22 cellular contexts compared by ENCODE assay signal in the genomic region with DNA sequence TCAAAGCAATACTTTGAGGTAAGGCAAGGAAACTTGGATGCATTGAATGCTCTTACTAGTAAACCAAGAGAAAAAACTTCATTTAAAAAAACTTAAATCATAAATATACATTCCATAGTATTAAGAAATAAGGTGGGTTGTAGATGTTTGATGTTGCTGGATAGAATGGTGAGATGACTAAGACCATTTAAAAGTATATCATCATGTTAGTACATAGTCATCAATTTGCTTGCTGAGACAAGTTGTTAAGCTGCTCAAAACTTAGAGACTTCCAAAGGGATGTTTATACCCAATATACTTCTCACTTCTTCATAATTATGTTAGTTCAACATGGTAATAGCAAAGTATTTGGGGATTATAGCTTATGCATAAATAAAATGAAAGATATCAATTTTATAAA.
"Had no signal": no experiment of that assay in that cellular context is flagged by ENCODE, and none has a peak within 500 bp of the region (broad histone marks: within the 10 kb centered on the region; RNA-seq: fewer than 3 reads in every experiment).

No MANE protein-coding gene starts in this region.

- H3K4me1 ChIP-seq: left lung, right atrium auricular region, right lobe of liver, tibial nerve, uterus had no signal

- H3K27me3 ChIP-seq: left lung, neutrophil, ovary, right atrium auricular region, right lobe of liver, tibial nerve, uterus had no signal

- H3K36me3 ChIP-seq: left lung, neutrophil, ovary, right atrium auricular region, right lobe of liver, tibial nerve, uterus had no signal

- H3K4me3 ChIP-seq: left lung, lung, ovary, right atrium auricular region, right lobe of liver, smooth muscle cell, tibial nerve, uterus had no signal

- H3K9me3 ChIP-seq: left lung, neutrophil, ovary, right atrium auricular region, right lobe of liver, tibial nerve, uterus had no signal

- H3K4me2 ChIP-seq: smooth muscle cell had no signal

- DNase-seq: hippocampal formation; kidney; left colon; left lung; naive thymus-derived CD8-positive, alpha-beta T cell; occipital lobe; ovary; right lobe of liver; stimulated activated CD4-positive, alpha-beta T cell treated with anti-CD3 and anti-CD28 coated beads, Interleukin-1b, Interleukin-23, amount 100 ng/mL, for 48 hours; stimulated activated CD4-positive, alpha-beta T cell treated with anti-CD3 and anti-CD28 coated beads, Interleukin-2, amount 100 ng/mL, for 48 hours; stimulated activated CD4-positive, alpha-beta T cell treated with anti-CD3 and anti-CD28 coated beads, Interleukin-4, amount 100 ng/mL, for 4 hours; stimulated activated CD8-positive, alpha-beta memory T cell treated with anti-CD3 and anti-CD28 coated beads, Interleukin-4, amount 100 ng/mL, for 48 hours; stimulated activated naive CD4-positive, alpha-beta T cell treated with Interleukin-2 at 50 U/mL for 16 hours; stimulated activated naive CD8-positive, alpha-beta T cell treated with anti-CD3 and anti-CD28 coated beads, Interleukin-15, amount 100 ng/mL, for 72 hours; substantia nigra; uterus had no signal

- H3K27ac ChIP-seq: left lung, neutrophil, ovary, right atrium auricular region, right lobe of liver, tibial nerve, uterus had no signal

- ATAC-seq: left colon; left lung; naive thymus-derived CD8-positive, alpha-beta T cell; right lobe of liver; stimulated activated memory B cell treated with anti-CD40 and anti-IgM and Interleukin-4, amounts not matched to agents 10 μg/mL and 1 μg/mL and 100 μg/mL, for 72 hours; stimulated activated naive CD8-positive, alpha-beta T cell treated with anti-CD3 and anti-CD28 coated beads, Interleukin-15, amount 100 ng/mL, for 72 hours had no signal
